ENCODE assay signal across 9 cellular contexts in genomic region chr1:34163792-34164509, GRCh38. TPM values are rescaled to one million over a fixed set of nuclear protein-coding genes. Genes with fewer than 3 reads are reported as not detected.
DNase-seq lines count a peak whose midpoint lies in the region; ATAC-seq and TF ChIP-seq lines count a peak whose summit lies in the region.
"Had no signal": no experiment of that assay in that cellular context is flagged by ENCODE, and none has a peak within 500 bp of the region (broad histone marks: within the 10 kb centered on the region; RNA-seq: fewer than 3 reads in every experiment).

No MANE protein-coding gene starts in this region.

- TF ChIP-seq CTCF in HFF-Myc (IDR thresholded peaks at IDR 0.05; ENCODE audit: low read depth, low read length, missing control alignments), result no peak

- H3K4me1 ChIP-seq in muscle layer of colon (ENCODE audit: insufficient read depth, low read length), result peaks cover 27% of the 10 kb centered on the region

- H3K27ac ChIP-seq in muscle layer of colon (ENCODE audit: low read depth, low read length), result no peak overlapping the region

- peak; percentile 49 for DNase-seq in AG08396 (ENCODE audit: low spot score)
- no peak for DNase-seq in HFF-Myc (ENCODE audit: extremely low read depth, low read depth)
- peak; percentile 4 for DNase-seq in dermis blood vessel endothelial cell
- DNase-seq in SHP77 treated with DMSO at 0.1 percent for 48 hours (lab: John Stamatoyannopoulos, UW), result no peak
- DNase-seq in NK-92 treated with Interleukin-12 subunit alpha and Interleukin-12 subunit beta, amount 100 ng/mL, for 24 hours (lab: John Stamatoyannopoulos, UW), result no peak

- H3K9me3 ChIP-seq in muscle layer of colon (ENCODE audit: low read length), result no peaks in the 10 kb centered on the region

- H3K4me3 ChIP-seq in HFF-Myc (replicated peaks; ENCODE audit: low read depth, low read length), result peak overlapping the region; percentile 53
- H3K4me3 ChIP-seq in muscle layer of colon (ENCODE audit: low read depth in 1 of 2, low read length in 2 of 2), result peak overlapping the region; percentile 52 to 58

- H3K9ac ChIP-seq in muscle layer of colon (ENCODE audit: low read length), result no peak overlapping the region

- ATAC-seq in GM21737 (IDR thresholded peaks at IDR 0.05; ENCODE audit: unreplicated experiment), result no peak
- ATAC-seq in HG02642 (IDR thresholded peaks at IDR 0.05; ENCODE audit: poor library complexity, unreplicated experiment), result no peak

- H3K36me3 ChIP-seq in muscle layer of colon (ENCODE audit: insufficient read depth, low read length), result no peaks in the 10 kb centered on the region

- H3K27me3 ChIP-seq in muscle layer of colon (ENCODE audit: control insufficient read depth in 1 of 2, insufficient read depth in 2 of 2, low read length in 2 of 2), result peaks cover 36 to 69% of the 10 kb centered on the region in 2 donors

RNA-seq across cellular contexts. Expression of gene CSMD2, which starts 1.1 kb away (rescaled TPM):
- under 0.01 TPM in 1 of 2 replicates, not detected in the other for total RNA-seq in dermis blood vessel endothelial cell
- total RNA-seq: activated CD8-positive, alpha-beta memory T cell treated with anti-CD3 and anti-CD28 coated beads for 36 hours had no signal

RNA-seq across cellular contexts. Expression of gene C1orf94, which starts 12.8 kb away (rescaled TPM):
- not detected in 2 replicates for total RNA-seq in dermis blood vessel endothelial cell
- total RNA-seq: activated CD8-positive, alpha-beta memory T cell treated with anti-CD3 and anti-CD28 coated beads for 36 hours had no signal

Comparison
In these comparisons a context has a peak if more than half of its experiments do, and no peak if none do; other contexts are left out.
1. DNase-seq: peak in AG08396 (single experiment) and dermis blood vessel endothelial cell (single experiment); none in HFF-Myc (single experiment), SHP77 treated with DMSO at 0.1 percent for 48 hours (single experiment) and NK-92 treated with Interleukin-12 subunit alpha and Interleukin-12 subunit beta, amount 100 ng/mL, for 24 hours (single experiment).